9 cellular contexts compared by ENCODE assay signal in genomic region chr1:199929556-199929955, GRCh38.
"Had no signal": no experiment of that assay in that cellular context is flagged by ENCODE, and none has a peak within 500 bp of the region (broad histone marks: within the 10 kb centered on the region; RNA-seq: fewer than 3 reads in every experiment).

No MANE protein-coding gene starts in this region.

- DNase-seq: H9, HCEC 1CT, IMR-90, Karpas-422, KBM-7 had no signal

- H3K9ac ChIP-seq: KMS-11 had no signal

- H3K4me2 ChIP-seq: KMS-11 had no signal

- H3K27ac ChIP-seq: KMS-11 had no signal

- FAIRE-seq: H1, H54, HTR-8/SVneo had no signal
